In genomic region chr7:12524794-12525386, GRCh38 we compare ENCODE assay signal across 8 cellular contexts.
DNase-seq lines count a peak whose midpoint lies in the region; ATAC-seq and TF ChIP-seq lines count a peak whose summit lies in the region.

No MANE protein-coding gene starts in this region.

- DNase-seq in GM12864 (ENCODE audit: low read depth) (peak; percentile 19), NCI-H226 (peak; percentile 42), astrocyte of the hippocampus (ENCODE audit: low read depth, low spot score) (peak; percentile 76), kidney tubule cell (ENCODE audit: low spot score) (peak; percentile 65)
- no peak for DNase-seq in activated naive CD8-positive, alpha-beta T cell treated with anti-CD3 and anti-CD28 coated beads, Interleukin-2, amount 50 U/mL, for 24 hours
- no peak for DNase-seq in activated CD4-positive, alpha-beta T cell treated with anti-CD3 and anti-CD28 coated beads for 1 hour
- DNase-seq in activated CD4-positive, alpha-beta T cell treated with anti-CD3 and anti-CD28 coated beads for 4 hours, result no peak

- H3K27me3 Mint-ChIP-seq in activated naive CD8-positive, alpha-beta T cell treated with anti-CD3 and anti-CD28 coated beads, Interleukin-2, amount 50 U/mL, for 24 hours, result peaks cover 13% of the 10 kb centered on the region

- no peak overlapping the region for H3K4me3 ChIP-seq in GM12864 (ENCODE audit: low read depth, low read length)

- no peaks in the 10 kb centered on the region for H3K9me3 Mint-ChIP-seq in activated naive CD8-positive, alpha-beta T cell treated with anti-CD3 and anti-CD28 coated beads, Interleukin-2, amount 50 U/mL, for 24 hours

- no peaks in the 10 kb centered on the region for H3K4me1 Mint-ChIP-seq in activated naive CD8-positive, alpha-beta T cell treated with anti-CD3 and anti-CD28 coated beads, Interleukin-2, amount 50 U/mL, for 24 hours

- H3K4me3 Mint-ChIP-seq in activated naive CD8-positive, alpha-beta T cell treated with anti-CD3 and anti-CD28 coated beads, Interleukin-2, amount 50 U/mL, for 24 hours, result no peak overlapping the region

- no peak overlapping the region for H3K27ac Mint-ChIP-seq in activated naive CD8-positive, alpha-beta T cell treated with anti-CD3 and anti-CD28 coated beads, Interleukin-2, amount 50 U/mL, for 24 hours

- TF ChIP-seq CTCF in GM12864 (IDR thresholded peaks at IDR 0.05; ENCODE audit: low read depth, low read length, missing control alignments), result peak; percentile 29

- peak; percentile 56 for ATAC-seq in HG02981 (IDR thresholded peaks at IDR 0.05; ENCODE audit: unreplicated experiment)
- ATAC-seq in activated naive CD8-positive, alpha-beta T cell treated with anti-CD3 and anti-CD28 coated beads, Interleukin-2, amount 50 U/mL, for 24 hours, result no peak

- no peaks in the 10 kb centered on the region for H3K36me3 Mint-ChIP-seq in activated naive CD8-positive, alpha-beta T cell treated with anti-CD3 and anti-CD28 coated beads, Interleukin-2, amount 50 U/mL, for 24 hours (ENCODE audit: low read depth)

Comparison
In these comparisons a context has a peak if more than half of its experiments do, and no peak if none do; other contexts are left out.
1. DNase-seq: peak in GM12864 (single experiment), NCI-H226 (single experiment), astrocyte of the hippocampus (single experiment) and kidney tubule cell (single experiment); none in activated naive CD8-positive, alpha-beta T cell treated with anti-CD3 and anti-CD28 coated beads, Interleukin-2, amount 50 U/mL, for 24 hours (single experiment), activated CD4-positive, alpha-beta T cell treated with anti-CD3 and anti-CD28 coated beads for 1 hour (single experiment) and activated CD4-positive, alpha-beta T cell treated with anti-CD3 and anti-CD28 coated beads for 4 hours (0 of 2).